In the genomic region with DNA sequence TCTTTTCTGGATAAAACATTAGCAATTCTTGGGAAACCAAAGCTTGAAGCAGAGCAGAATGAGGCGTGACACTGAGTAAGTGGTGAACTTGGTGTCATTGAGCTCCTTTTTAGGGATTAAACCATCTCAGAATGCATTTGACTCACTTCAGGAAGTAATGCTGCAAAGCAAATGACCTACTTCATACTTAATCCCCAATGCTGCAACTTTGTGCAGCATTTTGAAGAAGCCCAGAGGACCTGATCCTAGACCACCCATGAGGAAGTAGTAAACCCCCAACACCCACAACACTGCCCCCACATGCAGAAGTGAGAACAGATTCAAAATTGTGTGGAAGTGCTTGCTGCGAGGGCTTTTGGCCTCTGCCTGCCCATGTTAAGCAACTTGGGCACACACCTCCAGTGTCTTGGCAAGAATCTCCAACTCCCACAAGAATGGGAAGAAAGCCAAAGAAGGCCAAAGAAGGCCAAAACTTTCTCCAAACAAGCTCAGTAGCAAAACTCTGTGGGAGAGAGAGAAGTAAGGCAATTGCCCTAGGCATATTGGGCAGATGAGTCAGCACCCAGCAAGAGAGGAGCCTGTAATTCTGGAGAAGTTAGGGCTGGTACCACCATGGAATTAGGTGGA, we compare ENCODE assay signal across 8 cellular contexts.
DNase-seq lines count a peak whose midpoint lies in the region.

No MANE protein-coding gene starts in this region.

- no peaks in the 10 kb centered on the region for H3K36me3 ChIP-seq in muscle layer of colon (ENCODE audit: insufficient read depth, low read length)

- DNase-seq in AG20443 (ENCODE audit: low spot score) (peak; percentile 74), HS-27A (ENCODE audit: low read depth) (peak; percentile 85), brain pericyte (ENCODE audit: low read depth, low spot score) (peak; percentile 61), NCI-H69 (lab: John Stamatoyannopoulos, UW) (no peak), NCI-H187 treated with DMSO at 0.1 percent for 48 hours (lab: John Stamatoyannopoulos, UW) (no peak), NCI-H345 treated with DMSO at 0.1 percent for 48 hours (lab: John Stamatoyannopoulos, UW; ENCODE audit: unreplicated experiment) (no peak), NCI-H1436 (lab: John Stamatoyannopoulos, UW) (no peak)

- H3K27ac ChIP-seq in muscle layer of colon (ENCODE audit: low read depth, low read length) = peak overlapping the region; percentile 49

- no peak overlapping the region for H3K4me3 ChIP-seq in muscle layer of colon (ENCODE audit: low read depth in 1 of 2, low read length in 2 of 2)

- no peaks in the 10 kb centered on the region for H3K27me3 ChIP-seq in muscle layer of colon (ENCODE audit: control insufficient read depth in 1 of 2, insufficient read depth in 2 of 2, low read length in 2 of 2)

- H3K4me1 ChIP-seq in muscle layer of colon (ENCODE audit: insufficient read depth, low read length) = peaks cover 19% of the 10 kb centered on the region

- no peaks in the 10 kb centered on the region for H3K9me3 ChIP-seq in muscle layer of colon (ENCODE audit: low read length)

- H3K9ac ChIP-seq in muscle layer of colon (ENCODE audit: low read length) = no peak overlapping the region

Comparison
In these comparisons a context has a peak if more than half of its experiments do, and no peak if none do; other contexts are left out.
1. DNase-seq: peak in AG20443 (single experiment), HS-27A (single experiment) and brain pericyte (single experiment); none in NCI-H69 (single experiment), NCI-H187 treated with DMSO at 0.1 percent for 48 hours (single experiment), NCI-H345 treated with DMSO at 0.1 percent for 48 hours (single experiment) and NCI-H1436 (single experiment).